ENCODE assay signal across 27 cellular contexts in genomic region chr12:130066742-130067141, GRCh38.
"Had no signal": no experiment of that assay in that cellular context is flagged by ENCODE, and none has a peak within 500 bp of the region (broad histone marks: within the 10 kb centered on the region; RNA-seq: fewer than 3 reads in every experiment).

No MANE protein-coding gene starts in this region.

- DNase-seq: stimulated activated CD4-positive, alpha-beta T cell treated with anti-CD3 and anti-CD28 coated beads, Interleukin-2, amount 100 ng/mL, for 24 hours; stimulated activated CD4-positive, alpha-beta T cell treated with anti-CD3 and anti-CD28 coated beads, Interleukin-2, amount 100 ng/mL, for 48 hours; stimulated activated CD4-positive, alpha-beta T cell treated with anti-CD3 and anti-CD28 coated beads, Interleukin-4, amount 100 ng/mL, for 1 hour; stimulated activated CD4-positive, alpha-beta T cell treated with anti-CD3 and anti-CD28 coated beads, Interleukin-4, amount 100 ng/mL, for 24 hours; stimulated activated CD4-positive, alpha-beta T cell treated with anti-CD3 and anti-CD28 coated beads, Interleukin-4, amount 100 ng/mL, for 4 hours; stimulated activated CD8-positive, alpha-beta memory T cell treated with anti-CD3 and anti-CD28 coated beads, Interleukin-4, amount 100 ng/mL, for 48 hours; stimulated activated naive B cell treated with anti-CD40 and anti-IgM and Interleukin-4, amounts not matched to agents 10 μg/mL and 1 μg/mL and 100 μg/mL, for 72 hours; stimulated activated naive CD4-positive, alpha-beta T cell; stimulated activated naive CD4-positive, alpha-beta T cell treated with Interleukin-2 at 50 U/mL for 16 hours; stimulated activated naive CD8-positive, alpha-beta T cell treated with anti-CD3 and anti-CD28 coated beads, Interleukin-15, amount 100 ng/mL, for 72 hours; stimulated activated naive CD8-positive, alpha-beta T cell treated with anti-CD3 and anti-CD28 coated beads, Interleukin-15, Interleukin-2, amounts not matched to agents 100 U/mL and 50 U/mL, for 24 hours; stomach; substantia nigra; testis; thyroid gland; tibial artery; transverse colon; trophoblast cell; upper lobe of left lung had no signal

- H3K27me3 ChIP-seq: suprapubic skin, testis, thyroid gland, tibial nerve, transverse colon, upper lobe of left lung, vagina had no signal

- H3K27ac Mint-ChIP-seq: stimulated activated effector memory CD8-positive, alpha-beta T cell treated with anti-CD3 and anti-CD28 coated beads, Interleukin-12 subunit alpha, Interleukin-12 subunit beta, amount 100 ng/mL, for 72 hours; stimulated activated memory B cell treated with anti-CD40 and anti-IgM and Interleukin-4, amounts not matched to agents 10 μg/mL and 1 μg/mL and 100 μg/mL, for 72 hours; stimulated activated naive B cell treated with anti-CD40 and anti-IgM and Interleukin-4, amounts not matched to agents 10 μg/mL and 1 μg/mL and 100 μg/mL, for 72 hours; stimulated activated naive CD8-positive, alpha-beta T cell treated with anti-CD3 and anti-CD28 coated beads, Interleukin-15, Interleukin-2, amounts not matched to agents 100 ng/mL and 50 ng/mL, for 24 hours; type B pancreatic cell had no signal

- H3K36me3 ChIP-seq: stomach, suprapubic skin, thoracic aorta, thyroid gland, tibial artery, tibial nerve, transverse colon, upper lobe of left lung, vagina had no signal

- ATAC-seq: stimulated activated effector memory CD8-positive, alpha-beta T cell treated with anti-CD3 and anti-CD28 coated beads, Interleukin-12 subunit alpha, Interleukin-12 subunit beta, amount 100 ng/mL, for 72 hours; stimulated activated memory B cell treated with anti-CD40 and anti-IgM and Interleukin-4, amounts not matched to agents 10 μg/mL and 1 μg/mL and 100 μg/mL, for 72 hours; stimulated activated naive B cell treated with anti-CD40 and anti-IgM and Interleukin-4, amounts not matched to agents 10 μg/mL and 1 μg/mL and 100 μg/mL, for 72 hours; stimulated activated naive CD8-positive, alpha-beta T cell treated with anti-CD3 and anti-CD28 coated beads, Interleukin-15, amount 100 ng/mL, for 72 hours; stimulated activated naive CD8-positive, alpha-beta T cell treated with anti-CD3 and anti-CD28 coated beads, Interleukin-15, Interleukin-2, amounts not matched to agents 100 U/mL and 50 U/mL, for 24 hours had no signal

- H3K4me3 ChIP-seq: stomach, suprapubic skin, testis, thoracic aorta, thyroid gland, tibial artery, tibial nerve, transverse colon, upper lobe of left lung, vagina had no signal

- H3K9me3 ChIP-seq: stomach, suprapubic skin, testis, thoracic aorta, thyroid gland, tibial artery, transverse colon, vagina had no signal

- H3K9me3 Mint-ChIP-seq: stimulated activated effector memory CD8-positive, alpha-beta T cell treated with anti-CD3 and anti-CD28 coated beads, Interleukin-12 subunit alpha, Interleukin-12 subunit beta, amount 100 ng/mL, for 72 hours had no signal

- H3K27me3 Mint-ChIP-seq: stimulated activated memory B cell treated with anti-CD40 and anti-IgM and Interleukin-4, amounts not matched to agents 10 μg/mL and 1 μg/mL and 100 μg/mL, for 72 hours; stimulated activated naive B cell treated with anti-CD40 and anti-IgM and Interleukin-4, amounts not matched to agents 10 μg/mL and 1 μg/mL and 100 μg/mL, for 72 hours; stimulated activated naive CD8-positive, alpha-beta T cell treated with anti-CD3 and anti-CD28 coated beads, Interleukin-15, Interleukin-2, amounts not matched to agents 100 ng/mL and 50 ng/mL, for 24 hours had no signal

- H3K4me3 Mint-ChIP-seq: stimulated activated effector memory CD8-positive, alpha-beta T cell treated with anti-CD3 and anti-CD28 coated beads, Interleukin-12 subunit alpha, Interleukin-12 subunit beta, amount 100 ng/mL, for 72 hours; stimulated activated memory B cell treated with anti-CD40 and anti-IgM and Interleukin-4, amounts not matched to agents 10 μg/mL and 1 μg/mL and 100 μg/mL, for 72 hours; stimulated activated naive B cell treated with anti-CD40 and anti-IgM and Interleukin-4, amounts not matched to agents 10 μg/mL and 1 μg/mL and 100 μg/mL, for 72 hours; stimulated activated naive CD8-positive, alpha-beta T cell treated with anti-CD3 and anti-CD28 coated beads, Interleukin-15, amount 100 ng/mL, for 72 hours; stimulated activated naive CD8-positive, alpha-beta T cell treated with anti-CD3 and anti-CD28 coated beads, Interleukin-15, Interleukin-2, amounts not matched to agents 100 ng/mL and 50 ng/mL, for 24 hours; type B pancreatic cell had no signal

- H3K27ac ChIP-seq: stomach, suprapubic skin, testis, thoracic aorta, thyroid gland, tibial artery, tibial nerve, transverse colon, upper lobe of left lung, vagina had no signal

- H3K36me3 Mint-ChIP-seq: stimulated activated effector memory CD8-positive, alpha-beta T cell treated with anti-CD3 and anti-CD28 coated beads, Interleukin-12 subunit alpha, Interleukin-12 subunit beta, amount 100 ng/mL, for 72 hours; stimulated activated memory B cell treated with anti-CD40 and anti-IgM and Interleukin-4, amounts not matched to agents 10 μg/mL and 1 μg/mL and 100 μg/mL, for 72 hours; stimulated activated naive B cell treated with anti-CD40 and anti-IgM and Interleukin-4, amounts not matched to agents 10 μg/mL and 1 μg/mL and 100 μg/mL, for 72 hours; type B pancreatic cell had no signal

- H3K4me1 ChIP-seq: stomach, testis, thyroid gland, transverse colon had no signal

- H3K4me1 Mint-ChIP-seq: stimulated activated effector memory CD8-positive, alpha-beta T cell treated with anti-CD3 and anti-CD28 coated beads, Interleukin-12 subunit alpha, Interleukin-12 subunit beta, amount 100 ng/mL, for 72 hours; stimulated activated memory B cell treated with anti-CD40 and anti-IgM and Interleukin-4, amounts not matched to agents 10 μg/mL and 1 μg/mL and 100 μg/mL, for 72 hours; stimulated activated naive B cell treated with anti-CD40 and anti-IgM and Interleukin-4, amounts not matched to agents 10 μg/mL and 1 μg/mL and 100 μg/mL, for 72 hours; stimulated activated naive CD8-positive, alpha-beta T cell treated with anti-CD3 and anti-CD28 coated beads, Interleukin-15, amount 100 ng/mL, for 72 hours had no signal
